In genomic region chr19:1876494-1877279, GRCh38 we compare ENCODE assay signal across 8 cellular contexts. TPM values are rescaled to one million over a fixed set of nuclear protein-coding genes. Genes with fewer than 3 reads are reported as not detected.
DNase-seq lines count a peak whose midpoint lies in the region; ATAC-seq and TF ChIP-seq lines count a peak whose summit lies in the region.
"Not testable (repeated sequence)": the region's sequence is repeated elsewhere in the genome, so short reads cannot be mapped to it uniquely, and the experiment has no call there.

No MANE protein-coding gene starts in this region.

- H3K4me3 ChIP-seq in ACC112 (ENCODE audit: low read depth, low read length) = peak overlapping the region; percentile 94
- H3K4me3 ChIP-seq in SU-DHL-6 (ENCODE audit: insufficient read depth, low read length, poor library complexity, severe bottlenecking) = peak overlapping the region; percentile 96
- peak overlapping the region; percentile 96 for H3K4me3 ChIP-seq in astrocyte of the cerebellum (ENCODE audit: low read depth, low read length)
- peak overlapping the region; percentile 94 for H3K4me3 ChIP-seq in fibroblast of pulmonary artery (replicated peaks; ENCODE audit: low read depth, low read length)
- H3K4me3 ChIP-seq in sigmoid colon = peak overlapping the region; percentile 84 to 96 (median 94)

- in situ Hi-C loops in astrocyte of the cerebellum (cut with HindIII; ENCODE audit: low sequenced_read_pairs) = loop anchor here (10.0 kb wide), 1 partner anchor 118 kb away; no protein-coding TSS in a partner anchor

- H3K4me2 ChIP-seq in SU-DHL-6 (ENCODE audit: low read depth, low read length, poor library complexity, severe bottlenecking) = peak overlapping the region; percentile 91

- intact Hi-C loops in sigmoid colon (cut with DNase I) = not testable (repeated sequence)

- not testable (repeated sequence) for H2AFZ ChIP-seq in ACC112 (ENCODE audit: low read length, unreplicated experiment)
- peak overlapping the region; percentile 82 for H2AFZ ChIP-seq in SU-DHL-6 (ENCODE audit: low read depth, low read length, severe bottlenecking)

- H3K9ac ChIP-seq in SU-DHL-6 (ENCODE audit: low read length) = peak overlapping the region; percentile 99

- not testable (repeated sequence) for H3K9me2 ChIP-seq in SU-DHL-6 (replicated peaks; ENCODE audit: insufficient read depth, low read length)

- ATAC-seq in GM19035 (IDR thresholded peaks at IDR 0.05; ENCODE audit: unreplicated experiment) (peak; percentile 3), HG03439 (IDR thresholded peaks at IDR 0.05; ENCODE audit: unreplicated experiment) (peak; percentile 10)

- not testable (repeated sequence) for TF ChIP-seq POLR2A in sigmoid colon (IDR thresholded peaks at IDR 0.05)

- H3K4me1 ChIP-seq in ACC112 (ENCODE audit: control insufficient read depth, insufficient read depth, low read length, unreplicated experiment) = not testable (repeated sequence)
- H3K4me1 ChIP-seq in sigmoid colon = peaks cover 0 to 58% (median 56%) of the 10 kb centered on the region in 4 donors

- 0 out of 2 replicates have a peak overlapping the region, but pooled peaks have one; percentile 31 for H3K27ac ChIP-seq in ACC112 (ENCODE audit: low read depth, low read length)
- H3K27ac ChIP-seq in SU-DHL-6 (ENCODE audit: low read depth, low read length) = peak overlapping the region; percentile 63
- peak overlapping the region; percentile 93 to 99 (median 96) for H3K27ac ChIP-seq in sigmoid colon

- not testable (repeated sequence) for TF ChIP-seq EP300 in sigmoid colon (IDR thresholded peaks at IDR 0.05)

- WGBS in sigmoid colon, 2 donors = 36 to 50% methylated on average over 48 of the region's 53 CpGs

- H3K36me3 ChIP-seq in ACC112 (ENCODE audit: insufficient read depth, low read length); SU-DHL-6 (ENCODE audit: low read length): not testable (repeated sequence)
- H3K36me3 ChIP-seq in sigmoid colon = peaks cover 0 to 16% (median 0%) of the 10 kb centered on the region in 4 donors

- H3K79me2 ChIP-seq in ACC112 (ENCODE audit: control insufficient read depth, insufficient read depth, low read length, unreplicated experiment) = peaks cover 43% of the 10 kb centered on the region
- peaks cover 39% of the 10 kb centered on the region for H3K79me2 ChIP-seq in SU-DHL-6 (ENCODE audit: insufficient read depth, low read length)

- not testable (repeated sequence) for H3K27me3 ChIP-seq in ACC112 (ENCODE audit: insufficient read depth, low read length); SU-DHL-6 (ENCODE audit: low read length); sigmoid colon

- H3K9me3 ChIP-seq in SU-DHL-6 (ENCODE audit: insufficient read depth, low read length); sigmoid colon: not testable (repeated sequence)

- not testable (repeated sequence) for DNase-seq in astrocyte of the cerebellum (ENCODE audit: low read depth); fibroblast of pulmonary artery (ENCODE audit: low read depth); sigmoid colon
- DNase-seq in medulla oblongata (ENCODE audit: extremely low spot score) = peak; percentile 3

- not testable (repeated sequence) for H3F3A ChIP-seq in SU-DHL-6 (ENCODE audit: insufficient read depth)

- TF ChIP-seq CTCF in SU-DHL-6 (IDR thresholded peaks at IDR 0.05; ENCODE audit: insufficient read depth, low read length, poor library complexity, severe bottlenecking); astrocyte of the cerebellum (IDR thresholded peaks at IDR 0.05; ENCODE audit: low read depth, low read length, missing control alignments); fibroblast of pulmonary artery (IDR thresholded peaks at IDR 0.05; ENCODE audit: low read length, missing control alignments); sigmoid colon (IDR thresholded peaks at IDR 0.05): not testable (repeated sequence)

- H4K20me1 ChIP-seq in SU-DHL-6 (ENCODE audit: low read depth, low read length) = not testable (repeated sequence)

RNA-seq across cellular contexts. Expression of gene ABHD17A, which starts 8.6 kb away (rescaled TPM):
- total RNA-seq in sigmoid colon = 10 to 100 TPM; 86.6 to 97.1 (median 92.7) TPM
- polyA plus RNA-seq in sigmoid colon = 10 to 100 TPM; 60.7 to 76.3 (median 69.4) TPM

RNA-seq across cellular contexts. Expression of gene KLF16, which starts 13.3 kb away (rescaled TPM):
- total RNA-seq in sigmoid colon = 10 to 100 TPM in 1 of 4 donors, 1 to 10 TPM in 3; 2.1 to 10.3 (median 4.4) TPM
- polyA plus RNA-seq in sigmoid colon = 10 to 100 TPM in 2 of 3 donors, 1 to 10 TPM in 1; 8.4 to 20.5 (median 12.5) TPM

RNA-seq across cellular contexts. Expression of gene REXO1, which starts 28.4 kb away (rescaled TPM):
- 10 to 100 TPM in 2 of 4 donors, 1 to 10 TPM in 2; 8.6 to 61.8 (median 13.1) TPM for total RNA-seq in sigmoid colon
- polyA plus RNA-seq in sigmoid colon = 10 to 100 TPM in 2 of 3 donors, 1 to 10 TPM in 1; 9.0 to 34.6 (median 11.1) TPM

RNA-seq across cellular contexts. Expression of gene ADAT3, which starts 28.5 kb away (rescaled TPM):
- total RNA-seq in sigmoid colon = 1 to 10 TPM in 2 of 4 donors, under 1 TPM in 2; 0.33 to 6.2 (median 1.5) TPM
- 10 to 100 TPM in 2 of 3 donors, 1 to 10 TPM in 1; 6.6 to 17.4 (median 13.2) TPM for polyA plus RNA-seq in sigmoid colon

RNA-seq across cellular contexts. Expression of gene SCAMP4, which starts 28.5 kb away (rescaled TPM):
- 10 to 100 TPM; 25.8 to 47.0 (median 31.0) TPM for total RNA-seq in sigmoid colon
- polyA plus RNA-seq in sigmoid colon = 10 to 100 TPM; 14.4 to 55.4 (median 16.6) TPM

Comparison
In these comparisons a context has a peak if more than half of its experiments do, and no peak if none do; other contexts are left out.
1. H3K27ac ChIP-seq: peak in every context shown above with its lines; median percentile 96 in sigmoid colon; 63 in SU-DHL-6; 31 in ACC112.